Comparison of ENCODE assay signal across 8 cellular contexts in genomic region chr22:24402460-24403192, GRCh38. TPM values are rescaled to one million over a fixed set of nuclear protein-coding genes. Genes with fewer than 3 reads are reported as not detected.
A peak's percentile ranks its signal among the peaks of the same experiment; 100 is the strongest.
DNase-seq lines count a peak whose midpoint lies in the region; ATAC-seq and TF ChIP-seq lines count a peak whose summit lies in the region.

No MANE protein-coding gene starts in this region.

- H3K9me3 ChIP-seq in Peyer's patch (no peaks in the 10 kb centered on the region), WERI-Rb-1 (ENCODE audit: severe bottlenecking) (no peaks in the 10 kb centered on the region)

- H3K27ac Mint-ChIP-seq in mesothelial cell of epicardium: peak overlapping the region; percentile 92

- H3K27me3 Mint-ChIP-seq in mesothelial cell of epicardium (ENCODE audit: low read depth): no peaks in the 10 kb centered on the region

- TF ChIP-seq CTCF in C4-2B (conservative IDR thresholded peaks at IDR 0.05) (no peak), Peyer's patch (IDR thresholded peaks at IDR 0.05) (peak in 1 of 6 experiments; percentile 26), mesothelial cell of epicardium (IDR thresholded peaks at IDR 0.05; ENCODE audit: unreplicated experiment) (no peak), WERI-Rb-1 (IDR thresholded peaks at IDR 0.05; ENCODE audit: low read depth, low read length) (no peak)

- H3K36me3 ChIP-seq in Peyer's patch: peaks cover 0 to 12% (median 0%) of the 10 kb centered on the region in 3 donors
- H3K36me3 ChIP-seq in WERI-Rb-1: peaks cover 44% of the 10 kb centered on the region

- H3K27ac ChIP-seq in C4-2B (peak overlapping the region; percentile 77), Peyer's patch (peak overlapping the region in 3 of 4 donors; percentile 19 to 67 (median 60)), WERI-Rb-1 (no peak overlapping the region)

- H3K4me1 ChIP-seq in Peyer's patch: peaks cover 0 to 27% (median 0%) of the 10 kb centered on the region in 4 donors

- no peak for ATAC-seq in GM18520 (IDR thresholded peaks at IDR 0.05; ENCODE audit: unreplicated experiment)

- H3K4me3 ChIP-seq in Peyer's patch: no peak overlapping the region
- H3K4me3 ChIP-seq in WERI-Rb-1 (ENCODE audit: low read depth, low read length): no peak overlapping the region

- H3K27me3 ChIP-seq in Peyer's patch: no peaks in the 10 kb centered on the region
- H3K27me3 ChIP-seq in WERI-Rb-1 (ENCODE audit: insufficient read depth, low read depth, severe bottlenecking): no peaks in the 10 kb centered on the region

- H3K4me3 Mint-ChIP-seq in mesothelial cell of epicardium: peak overlapping the region; percentile 34

- peaks cover 20% of the 10 kb centered on the region for H3K36me3 Mint-ChIP-seq in mesothelial cell of epicardium

- DNase-seq in HCEC 1CT (peak; percentile 88), Peyer's patch (peak; percentile 34 to 92 (median 71)), dermis blood vessel endothelial cell (peak; percentile 96), mesothelial cell of epicardium (ENCODE audit: low spot score in 2 of 2, unreplicated experiment in 2 of 2) (peak in 1 of 2 experiments; percentile 56), HuH-7 (ENCODE audit: low spot score) (no peak), WERI-Rb-1 (no peak)

- no peaks in the 10 kb centered on the region for H3K9me3 Mint-ChIP-seq in mesothelial cell of epicardium

- peaks cover 79% of the 10 kb centered on the region for H3K4me1 Mint-ChIP-seq in mesothelial cell of epicardium

- TF ChIP-seq POLR2A in Peyer's patch (IDR thresholded peaks at IDR 0.05): no peak

RNA-seq across cellular contexts. Expression of gene ADORA2A, which starts 24.8 kb away (rescaled TPM):
- total RNA-seq in Peyer's patch (1 to 10 TPM; 1.3 to 4.3 (median 2.6) TPM), dermis blood vessel endothelial cell (11.4 and 16.2 TPM in 2 replicates), mesothelial cell of epicardium (8.3 to 10.8 TPM (median 9.4 TPM) in 3 replicates)

Comparison
In these comparisons a context has a peak if more than half of its experiments do, and no peak if none do; other contexts are left out.
1. DNase-seq: peak in HCEC 1CT (single experiment), Peyer's patch (3 of 3) and dermis blood vessel endothelial cell (single experiment); none in HuH-7 (single experiment) and WERI-Rb-1 (single experiment).